In the genomic region with DNA sequence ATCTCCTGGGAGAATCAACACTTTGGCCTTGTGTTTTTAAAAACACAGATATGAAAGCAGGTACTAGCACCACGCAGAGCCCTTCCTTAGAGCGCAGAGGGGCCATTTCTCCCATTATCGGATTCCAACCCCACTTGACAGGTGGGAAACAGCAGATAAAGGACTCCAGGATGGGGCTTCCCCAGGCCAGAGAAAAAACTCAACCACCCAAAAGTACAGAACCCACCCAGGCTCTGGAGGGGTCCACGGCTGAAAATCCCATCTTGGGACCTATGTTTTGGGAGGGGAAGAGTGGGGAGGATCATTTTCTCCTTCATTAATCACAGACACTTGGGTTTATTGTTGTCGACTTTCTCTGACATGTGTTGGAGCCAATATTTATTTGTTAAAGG, we compare ENCODE assay signal across 2 cellular contexts.
TF ChIP-seq lines count a peak whose summit lies in the region.

No MANE protein-coding gene starts in this region.

TF ChIP-seq in A549, 52 proteins besides CTCF, POLR2A, EP300 and RAD21:
- TF ChIP-seq TP53 (CRISPR knock-in tag; IDR thresholded peaks at IDR 0.05) (no peak), JUN (IDR thresholded peaks at IDR 0.05) (no peak), JUNB (IDR thresholded peaks at IDR 0.05) (no peak), ZNF302 (CRISPR knock-in tag; IDR thresholded peaks at IDR 0.05) (no peak), FOSL2 (IDR thresholded peaks at IDR 0.05) (no peak), FOSL2 (CRISPR knock-in tag; IDR thresholded peaks at IDR 0.05) (no peak), HDAC2 (IDR thresholded peaks at IDR 0.05) (no peak), ESRRA (IDR thresholded peaks at IDR 0.05; ENCODE audit: borderline replicate concordance, low read length) (no peak), SREBF2 (IDR thresholded peaks at IDR 0.05) (no peak), ZC3H11A (IDR thresholded peaks at IDR 0.05) (no peak), FOSB (CRISPR knock-in tag; IDR thresholded peaks at IDR 0.05) (no peak), CEBPB (IDR thresholded peaks at IDR 0.05) (no peak), TFCP2L1 (CRISPR knock-in tag; IDR thresholded peaks at IDR 0.05) (no peak), NR3C1 (IDR thresholded peaks at IDR 0.05) (no peak), ZSCAN20 (CRISPR knock-in tag; IDR thresholded peaks at IDR 0.05) (no peak), CHD2 (IDR thresholded peaks at IDR 0.05; ENCODE audit: low read length, partially characterized antibody) (no peak), RCOR1 (IDR thresholded peaks at IDR 0.05; ENCODE audit: low read depth, low read length) (no peak)
- TF ChIP-seq, protein P1, sequence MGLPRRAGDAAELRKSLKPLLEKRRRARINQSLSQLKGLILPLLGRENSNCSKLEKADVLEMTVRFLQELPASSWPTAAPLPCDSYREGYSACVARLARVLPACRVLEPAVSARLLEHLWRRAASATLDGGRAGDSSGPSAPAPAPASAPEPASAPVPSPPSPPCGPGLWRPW (IDR thresholded peaks at IDR 0.05), result no peak
- TF ChIP-seq, protein P2, sequence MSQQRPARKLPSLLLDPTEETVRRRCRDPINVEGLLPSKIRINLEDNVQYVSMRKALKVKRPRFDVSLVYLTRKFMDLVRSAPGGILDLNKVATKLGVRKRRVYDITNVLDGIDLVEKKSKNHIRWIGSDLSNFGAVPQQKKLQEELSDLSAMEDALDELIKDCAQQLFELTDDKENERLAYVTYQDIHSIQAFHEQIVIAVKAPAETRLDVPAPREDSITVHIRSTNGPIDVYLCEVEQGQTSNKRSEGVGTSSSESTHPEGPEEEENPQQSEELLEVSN (IDR thresholded peaks at IDR 0.05; ENCODE audit: borderline replicate concordance, low read depth), result no peak
- TF ChIP-seq, protein P3, sequence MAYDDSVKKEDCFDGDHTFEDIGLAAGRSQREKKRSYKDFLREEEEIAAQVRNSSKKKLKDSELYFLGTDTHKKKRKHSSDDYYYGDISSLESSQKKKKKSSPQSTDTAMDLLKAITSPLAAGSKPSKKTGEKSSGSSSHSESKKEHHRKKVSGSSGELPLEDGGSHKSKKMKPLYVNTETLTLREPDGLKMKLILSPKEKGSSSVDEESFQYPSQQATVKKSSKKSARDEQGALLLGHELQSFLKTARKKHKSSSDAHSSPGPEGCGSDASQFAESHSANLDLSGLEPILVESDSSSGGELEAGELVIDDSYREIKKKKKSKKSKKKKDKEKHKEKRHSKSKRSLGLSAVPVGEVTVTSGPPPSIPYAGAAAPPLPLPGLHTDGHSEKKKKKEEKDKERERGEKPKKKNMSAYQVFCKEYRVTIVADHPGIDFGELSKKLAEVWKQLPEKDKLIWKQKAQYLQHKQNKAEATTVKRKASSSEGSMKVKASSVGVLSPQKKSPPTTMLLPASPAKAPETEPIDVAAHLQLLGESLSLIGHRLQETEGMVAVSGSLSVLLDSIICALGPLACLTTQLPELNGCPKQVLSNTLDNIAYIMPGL (CRISPR knock-in tag; IDR thresholded peaks at IDR 0.05; ENCODE audit: borderline replicate concordance), result no peak

TF ChIP-seq in IMR-90, 13 proteins besides CTCF, POLR2A, EP300 and RAD21:
- TF ChIP-seq, protein P4, sequence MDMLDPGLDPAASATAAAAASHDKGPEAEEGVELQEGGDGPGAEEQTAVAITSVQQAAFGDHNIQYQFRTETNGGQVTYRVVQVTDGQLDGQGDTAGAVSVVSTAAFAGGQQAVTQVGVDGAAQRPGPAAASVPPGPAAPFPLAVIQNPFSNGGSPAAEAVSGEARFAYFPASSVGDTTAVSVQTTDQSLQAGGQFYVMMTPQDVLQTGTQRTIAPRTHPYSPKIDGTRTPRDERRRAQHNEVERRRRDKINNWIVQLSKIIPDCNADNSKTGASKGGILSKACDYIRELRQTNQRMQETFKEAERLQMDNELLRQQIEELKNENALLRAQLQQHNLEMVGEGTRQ (IDR thresholded peaks at IDR 0.05; ENCODE audit: low read depth, low read length), result no peak
- TF ChIP-seq RFX5 (IDR thresholded peaks at IDR 0.05; ENCODE audit: low read depth, low read length) (no peak), CEBPB (IDR thresholded peaks at IDR 0.05; ENCODE audit: low read depth, low read length) (no peak), MAFK (IDR thresholded peaks at IDR 0.05; ENCODE audit: low read depth, low read length) (no peak), CHD1 (IDR thresholded peaks at IDR 0.05; ENCODE audit: low read depth, low read length) (no peak), FOS (IDR thresholded peaks at IDR 0.05; ENCODE audit: low read depth, low read length) (no peak), MXI1 (IDR thresholded peaks at IDR 0.05; ENCODE audit: borderline replicate concordance, low read depth, low read length) (no peak), SMC3 (IDR thresholded peaks at IDR 0.05; ENCODE audit: low read depth, low read length) (no peak), RCOR1 (IDR thresholded peaks at IDR 0.05; ENCODE audit: insufficient replicate concordance, low read length) (no peak)
- TF ChIP-seq, protein P5, sequence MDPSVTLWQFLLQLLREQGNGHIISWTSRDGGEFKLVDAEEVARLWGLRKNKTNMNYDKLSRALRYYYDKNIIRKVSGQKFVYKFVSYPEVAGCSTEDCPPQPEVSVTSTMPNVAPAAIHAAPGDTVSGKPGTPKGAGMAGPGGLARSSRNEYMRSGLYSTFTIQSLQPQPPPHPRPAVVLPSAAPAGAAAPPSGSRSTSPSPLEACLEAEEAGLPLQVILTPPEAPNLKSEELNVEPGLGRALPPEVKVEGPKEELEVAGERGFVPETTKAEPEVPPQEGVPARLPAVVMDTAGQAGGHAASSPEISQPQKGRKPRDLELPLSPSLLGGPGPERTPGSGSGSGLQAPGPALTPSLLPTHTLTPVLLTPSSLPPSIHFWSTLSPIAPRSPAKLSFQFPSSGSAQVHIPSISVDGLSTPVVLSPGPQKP (IDR thresholded peaks at IDR 0.05; ENCODE audit: borderline replicate concordance, low read depth, low read length), result no peak
